Comparison of ENCODE assay signal across 12 cellular contexts in the genomic region with DNA sequence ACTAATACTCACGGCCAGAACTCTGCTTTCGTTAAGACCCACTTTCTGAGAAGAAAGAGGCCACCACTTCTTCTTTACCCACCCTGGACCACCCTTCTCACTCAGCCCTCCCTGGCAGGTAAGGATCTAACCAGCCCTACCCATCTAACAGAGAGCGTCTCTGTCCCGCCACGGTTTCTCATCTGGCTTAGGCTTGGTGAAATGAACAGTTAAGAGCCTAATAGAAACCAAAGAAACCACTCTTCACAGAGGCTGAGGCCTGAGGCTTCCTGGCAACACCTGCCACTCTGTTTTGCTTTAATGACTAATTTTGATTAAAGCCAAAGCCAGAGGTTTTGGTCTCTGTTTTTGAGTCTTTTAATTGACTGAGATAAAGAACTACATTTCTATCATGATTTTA.
DNase-seq lines count a peak whose midpoint lies in the region; ATAC-seq and TF ChIP-seq lines count a peak whose summit lies in the region.
"Had no signal": no experiment of that assay in that cellular context is flagged by ENCODE, and none has a peak within 500 bp of the region (broad histone marks: within the 10 kb centered on the region; RNA-seq: fewer than 3 reads in every experiment).

No MANE protein-coding gene starts in this region.

- ATAC-seq in GM19395 (IDR thresholded peaks at IDR 0.05; ENCODE audit: unreplicated experiment) (peak; percentile 94), HG02884 (IDR thresholded peaks at IDR 0.05; ENCODE audit: unreplicated experiment) (peak; percentile 62)
- ATAC-seq: activated T-cell treated with anti-CD3 and anti-CD28 coated beads, Interleukin-2, amount 50 U/mL, for 4 hours; gastroesophageal sphincter had no signal

- peaks cover 4% of the 10 kb centered on the region for H3K27me3 ChIP-seq in osteoblast (ENCODE audit: insufficient read depth, low read length)
- H3K27me3 ChIP-seq: gastroesophageal sphincter had no signal

- H4K20me1 ChIP-seq in osteoblast (ENCODE audit: insufficient read depth, low read length), result no peaks in the 10 kb centered on the region

- H3K27ac ChIP-seq in osteoblast (ENCODE audit: low read depth, low read length), result no peak overlapping the region
- H3K27ac ChIP-seq: gastroesophageal sphincter had no signal

- H3K36me3 ChIP-seq in osteoblast (ENCODE audit: insufficient read depth, low read length), result no peaks in the 10 kb centered on the region
- H3K36me3 ChIP-seq: gastroesophageal sphincter had no signal

- H3K4me1 Mint-ChIP-seq in IgD-negative memory B cell, result peaks cover 10 to 14% (median 13%) of the 10 kb centered on the region in 3 donors

- H3K36me3 Mint-ChIP-seq in IgD-negative memory B cell, result no peaks in the 10 kb centered on the region

- no peaks in the 10 kb centered on the region for H3K9me3 ChIP-seq in osteoblast (ENCODE audit: low read depth, low read length)
- H3K9me3 ChIP-seq: gastroesophageal sphincter had no signal

- no peaks in the 10 kb centered on the region for H3K4me1 ChIP-seq in osteoblast (ENCODE audit: insufficient read depth, low read length)
- H3K4me1 ChIP-seq: gastroesophageal sphincter had no signal

- peak overlapping the region in 2 of 4 donors; percentile 78 to 82 for H3K4me3 Mint-ChIP-seq in IgD-negative memory B cell
- H3K4me3 Mint-ChIP-seq: activated T-cell treated with anti-CD3 and anti-CD28 coated beads, Interleukin-2, amount 50 U/mL, for 4 hours had no signal

- TF ChIP-seq CTCF in GM13977 (IDR thresholded peaks at IDR 0.05; ENCODE audit: extremely low read depth, insufficient read depth, missing control alignments) (no peak), osteoblast (IDR thresholded peaks at IDR 0.05; ENCODE audit: extremely low read depth, low read depth, low read length) (no peak)

- H2AFZ ChIP-seq in osteoblast (ENCODE audit: low read length), result no peak overlapping the region

- peak overlapping the region in 2 of 3 donors; percentile 41 to 75 for H3K27ac Mint-ChIP-seq in IgD-negative memory B cell

- H3K4me3 ChIP-seq in osteoblast (ENCODE audit: insufficient read depth, low read length), result no peak overlapping the region
- H3K4me3 ChIP-seq: gastroesophageal sphincter, lung had no signal

- no peaks in the 10 kb centered on the region for H3K79me2 ChIP-seq in osteoblast (ENCODE audit: insufficient read depth, low read length)

- H3K27me3 Mint-ChIP-seq in IgD-negative memory B cell, result peaks cover 12% of the 10 kb centered on the region

- in situ Hi-C loops in GM13977 (cut with MboI; ENCODE audit: low pct_unique_long_range_greater_than_20kb, low sequenced_read_pairs, unreplicated experiment), result no loop called here

- no peak overlapping the region for H3K4me2 ChIP-seq in osteoblast (ENCODE audit: insufficient read depth, low read length)

- H3K9me3 Mint-ChIP-seq in IgD-negative memory B cell, result no peaks in the 10 kb centered on the region

- DNase-seq in GM13977 (ENCODE audit: low spot score) (peak; percentile 34), occipital lobe (lab: John Stamatoyannopoulos, UW) (no peak), osteoblast (ENCODE audit: insufficient read length, low spot score, missing footprints) (no peak), NCI-H345 (lab: John Stamatoyannopoulos, UW) (no peak)
- no peak for DNase-seq in activated effector memory CD4-positive, alpha-beta T cell treated with Interleukin-2 at 50 U/mL for 16 hours
- DNase-seq: activated T-cell treated with anti-CD3 and anti-CD28 coated beads, Interleukin-2, amount 50 U/mL, for 4 hours; Karpas-422 had no signal
